ENCODE assay signal across 13 cellular contexts in the genomic region with DNA sequence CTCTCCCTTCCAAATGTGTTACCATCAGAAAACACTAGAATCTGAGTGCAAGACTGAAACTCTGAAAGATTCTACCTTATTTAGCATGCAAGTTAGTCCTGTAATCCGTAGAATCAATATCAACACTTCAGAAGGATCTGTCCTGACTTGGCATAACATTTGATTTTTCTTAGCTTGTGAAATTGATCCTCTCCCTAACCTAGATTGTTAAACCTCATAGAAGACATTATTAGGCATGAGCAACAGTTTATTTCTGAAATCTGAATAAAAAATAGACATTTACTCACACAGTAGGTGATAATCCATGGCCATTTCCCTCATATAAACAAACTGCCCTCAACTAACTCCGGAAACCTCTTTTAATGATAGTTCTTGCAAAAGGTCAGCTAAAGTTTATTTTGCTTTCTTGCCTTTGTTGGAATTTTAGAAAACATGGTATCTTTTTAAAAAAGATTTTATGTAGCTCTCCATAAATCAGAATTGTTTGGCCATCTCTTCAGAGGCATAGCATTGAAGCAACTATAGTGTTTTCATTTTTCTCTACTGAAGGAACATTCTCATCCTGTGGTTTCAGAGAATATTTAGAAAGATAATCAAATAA. TPM values are rescaled to one million over a fixed set of nuclear protein-coding genes. Genes with fewer than 3 reads are reported as not detected.
DNase-seq lines count a peak whose midpoint lies in the region; ATAC-seq and TF ChIP-seq lines count a peak whose summit lies in the region.
"Had no signal": no experiment of that assay in that cellular context is flagged by ENCODE, and none has a peak within 500 bp of the region (broad histone marks: within the 10 kb centered on the region; RNA-seq: fewer than 3 reads in every experiment).

No MANE protein-coding gene starts in this region.

- no peak overlapping the region for H4K8ac ChIP-seq in mesenchymal stem cell (ENCODE audit: low read length)

- no peak overlapping the region for H3K4me2 ChIP-seq in mesenchymal stem cell (ENCODE audit: low read length, poor library complexity, severe bottlenecking)

- H3K36me3 ChIP-seq in heart left ventricle (no peaks in the 10 kb centered on the region), breast epithelium (no peaks in the 10 kb centered on the region), mesenchymal stem cell (ENCODE audit: control insufficient read depth in 1 of 2, insufficient read depth in 2 of 2, low read depth in 1 of 2, low read length in 2 of 2) (no peaks in the 10 kb centered on the region), vagina (no peaks in the 10 kb centered on the region)
- H3K36me3 ChIP-seq: transverse colon had no signal

- TF ChIP-seq POLR2A in heart left ventricle (IDR thresholded peaks at IDR 0.05) (no peak), breast epithelium (IDR thresholded peaks at IDR 0.05) (no peak), vagina (IDR thresholded peaks at IDR 0.05) (no peak)

- H3K9me3 ChIP-seq in heart left ventricle: peaks cover 0 to 10% (median 0%) of the 10 kb centered on the region in 12 donors
- H3K9me3 ChIP-seq in breast epithelium: no peaks in the 10 kb centered on the region
- no peaks in the 10 kb centered on the region for H3K9me3 ChIP-seq in mesenchymal stem cell (ENCODE audit: control insufficient read depth, low read length)
- no peaks in the 10 kb centered on the region for H3K9me3 ChIP-seq in vagina
- H3K9me3 ChIP-seq: transverse colon had no signal

- no peak overlapping the region for H2AFZ ChIP-seq in mesenchymal stem cell (ENCODE audit: low read depth, low read length)

- TF ChIP-seq CTCF in heart left ventricle (IDR thresholded peaks at IDR 0.05): no peak
- no peak for TF ChIP-seq CTCF in breast epithelium (IDR thresholded peaks at IDR 0.05)
- TF ChIP-seq CTCF in vagina (IDR thresholded peaks at IDR 0.05): no peak

- H2BK5ac ChIP-seq in mesenchymal stem cell (ENCODE audit: low read depth, low read length, poor library complexity, severe bottlenecking): no peak overlapping the region

- H3K4ac ChIP-seq in mesenchymal stem cell (ENCODE audit: low read depth in 1 of 2, low read length in 2 of 2): no peak overlapping the region

- DNase-seq in heart left ventricle (no peak), cardiac septum (ENCODE audit: low spot score) (no peak), breast epithelium (ENCODE audit: low spot score in 2 of 2) (no peak), mesenchymal stem cell (peak; percentile 55), vagina (ENCODE audit: extremely low spot score in 2 of 2) (no peak), head of caudate nucleus (no peak)
- DNase-seq: activated CD4-positive, alpha-beta T cell treated with anti-CD3 and anti-CD28 coated beads, Interleukin-2, amount 50 U/mL, for 4 hours; GOT3; NCI-H1092; posterior cingulate gyrus; transverse colon had no signal

- no peaks in the 10 kb centered on the region for H3K79me1 ChIP-seq in mesenchymal stem cell (replicated peaks; ENCODE audit: low read length, poor library complexity, severe bottlenecking)

- intact Hi-C loops in heart left ventricle (cut with DNase I): loop anchor here in 5 of 10 donors (2.0 to 5.0 kb wide), 3 partner anchors 34 to 39 kb away; a partner anchor contains a TSS
- intact Hi-C loops in cardiac septum (cut with DNase I): loop anchor here (2.0 to 5.0 kb wide), 2 partner anchors 38 to 134 kb away; a partner anchor contains a TSS
- intact Hi-C loops in breast epithelium (cut with DNase I; ENCODE audit: low total_unique reads): no loop called here
- intact Hi-C loops in vagina (cut with DNase I): no loop called here
- intact Hi-C loops in head of caudate nucleus (cut with DNase I): loop anchor here (5.0 kb wide), 1 partner anchor 34 kb away; no protein-coding TSS in a partner anchor

- ATAC-seq in heart left ventricle (no peak), HG03175 (IDR thresholded peaks at IDR 0.05; ENCODE audit: unreplicated experiment) (no peak), HG03039 (IDR thresholded peaks at IDR 0.05; ENCODE audit: unreplicated experiment) (no peak)

- H3K4me1 ChIP-seq in heart left ventricle (peaks cover 4 to 58% (median 30%) of the 10 kb centered on the region in 12 donors), breast epithelium (no peaks in the 10 kb centered on the region), mesenchymal stem cell (ENCODE audit: control insufficient read depth, insufficient read depth, low read depth, low read length) (no peaks in the 10 kb centered on the region), vagina (peaks cover 14% of the 10 kb centered on the region)

- no peak overlapping the region for H4K91ac ChIP-seq in mesenchymal stem cell (ENCODE audit: low read length)

- no peak overlapping the region for H3K23ac ChIP-seq in mesenchymal stem cell (ENCODE audit: low read length in 2 of 2)

- H3K27me3 ChIP-seq in heart left ventricle (no peaks in the 10 kb centered on the region), breast epithelium (no peaks in the 10 kb centered on the region), mesenchymal stem cell (ENCODE audit: control insufficient read depth in 1 of 2, insufficient read depth in 1 of 2, low read length in 2 of 2) (no peaks in the 10 kb centered on the region), vagina (no peaks in the 10 kb centered on the region)
- H3K27me3 ChIP-seq: transverse colon had no signal

- H3K27ac ChIP-seq in heart left ventricle: peak overlapping the region; percentile 20 to 94 (median 83)
- peak overlapping the region; percentile 30 to 44 for H3K27ac ChIP-seq in breast epithelium
- no peak overlapping the region for H3K27ac ChIP-seq in mesenchymal stem cell (ENCODE audit: low read length, poor library complexity, severe bottlenecking)
- peak overlapping the region; percentile 16 for H3K27ac ChIP-seq in vagina

- H2BK12ac ChIP-seq in mesenchymal stem cell (ENCODE audit: low read length in 2 of 2): no peak overlapping the region

- peak overlapping the region; percentile 51 for H3K9ac ChIP-seq in mesenchymal stem cell (ENCODE audit: low read length)

- 56 to 61% (median 58%) methylated on average over 2 of the region's 2 CpGs for WGBS in heart left ventricle, 4 donors
- 18% methylated on average over 1 of the region's 2 CpGs for WGBS in mesenchymal stem cell

- H2BK15ac ChIP-seq in mesenchymal stem cell (ENCODE audit: low read depth, poor library complexity, severe bottlenecking): no peak overlapping the region

- no peak overlapping the region for H3K18ac ChIP-seq in mesenchymal stem cell (ENCODE audit: low read depth in 1 of 2, low read length in 2 of 2)

- H3K4me3 ChIP-seq in heart left ventricle (peak overlapping the region in 1 of 12 donors; percentile 8), breast epithelium (peak overlapping the region in 1 of 3 donors; percentile 49), mesenchymal stem cell (ENCODE audit: insufficient read depth in 1 of 2, low read depth in 1 of 2, low read length in 2 of 2) (peak overlapping the region in 1 of 2 experiments; percentile 55), vagina (peak overlapping the region in 1 of 2 donors; percentile 3)
- H3K4me3 ChIP-seq: transverse colon had no signal

- no peak overlapping the region for H2AK5ac ChIP-seq in mesenchymal stem cell (ENCODE audit: low read length, severe bottlenecking)

- H3K14ac ChIP-seq in mesenchymal stem cell (ENCODE audit: low read length in 2 of 2): no peak overlapping the region

- H2BK120ac ChIP-seq in mesenchymal stem cell (ENCODE audit: low read depth, low read length): no peak overlapping the region

RNA-seq across cellular contexts. Expression of a gene that starts 38.6 kb away (rescaled TPM):
- total RNA-seq in heart left ventricle (1,000 to 10,000 TPM in 7 of 9 donors, 100 to 1,000 TPM in 2; 814 to 1,378 (median 1,064) TPM), cardiac septum (1,256 TPM), breast epithelium (100 to 1,000 TPM; 120 to 263 (median 158) TPM), vagina (137 TPM)
- polyA plus RNA-seq in heart left ventricle: 100 to 1,000 TPM; 262 to 648 TPM
- 93.5 TPM for polyA plus RNA-seq in mesenchymal stem cell (2013, experiment 1 of 2)
- 92.0 TPM for polyA plus RNA-seq in mesenchymal stem cell (2013, experiment 2 of 2)

Comparison
In these comparisons a context has a peak if more than half of its experiments do, and no peak if none do; other contexts are left out.
1. intact Hi-C loops: an anchor here in cardiac septum (2.0 to 5.0 kb wide) and head of caudate nucleus (5.0 kb wide); none called in breast epithelium and vagina.